Comparison of ENCODE assay signal across 3 cellular contexts in the genomic region with DNA sequence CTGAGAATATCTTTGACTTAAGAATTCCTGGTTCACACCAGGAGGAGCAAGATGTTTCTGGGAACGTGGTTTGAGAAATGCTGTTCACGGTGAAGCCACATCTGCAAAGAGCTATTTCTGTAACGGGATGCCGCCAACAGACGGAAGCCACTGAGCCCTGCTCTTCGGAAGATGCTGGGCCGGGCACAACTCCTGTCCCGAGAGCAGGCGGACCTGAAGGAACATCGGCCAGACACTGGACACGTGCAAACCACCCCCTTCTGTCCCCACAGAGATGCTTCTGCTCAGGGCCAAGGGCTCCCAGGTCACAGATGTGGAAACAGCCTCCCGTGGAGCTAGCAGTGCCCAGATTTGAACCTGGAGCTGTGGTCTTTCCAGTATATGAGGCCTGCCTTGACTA.
TF ChIP-seq lines count a peak whose summit lies in the region.

No MANE protein-coding gene starts in this region.

TF ChIP-seq in SK-N-SH, 30 proteins besides CTCF, POLR2A, EP300 and RAD21:
- TF ChIP-seq RCOR1 (IDR thresholded peaks at IDR 0.05; ENCODE audit: low read length) = no peak
- no peak for TF ChIP-seq FOXM1 (IDR thresholded peaks at IDR 0.05; ENCODE audit: low read depth)
- TF ChIP-seq NRF1 (IDR thresholded peaks at IDR 0.05; ENCODE audit: low read depth, low read length) = no peak
- no peak for TF ChIP-seq TCF12 (IDR thresholded peaks at IDR 0.05)

TF ChIP-seq in SK-N-SH treated with all-trans-retinoic acid at 6 μM for 48 hours, 23 proteins besides CTCF, POLR2A, EP300 and RAD21:
- TF ChIP-seq RARB (CRISPR knock-in tag; IDR thresholded peaks at IDR 0.05) = no peak
- TF ChIP-seq ZFP3 (CRISPR knock-in tag; IDR thresholded peaks at IDR 0.05) = no peak
- TF ChIP-seq ZFP30 (CRISPR knock-in tag; IDR thresholded peaks at IDR 0.05) = no peak
- TF ChIP-seq PPARA (CRISPR knock-in tag; IDR thresholded peaks at IDR 0.05; ENCODE audit: borderline replicate concordance) = no peak
- no peak for TF ChIP-seq ESRRG (CRISPR knock-in tag; IDR thresholded peaks at IDR 0.05)
- no peak for TF ChIP-seq GLIS3 (CRISPR knock-in tag; IDR thresholded peaks at IDR 0.05)
- TF ChIP-seq TOX (CRISPR knock-in tag; IDR thresholded peaks at IDR 0.05; ENCODE audit: borderline replicate concordance) = no peak
- TF ChIP-seq CSDC2 (CRISPR knock-in tag; IDR thresholded peaks at IDR 0.05) = no peak
- TF ChIP-seq, protein P1, sequence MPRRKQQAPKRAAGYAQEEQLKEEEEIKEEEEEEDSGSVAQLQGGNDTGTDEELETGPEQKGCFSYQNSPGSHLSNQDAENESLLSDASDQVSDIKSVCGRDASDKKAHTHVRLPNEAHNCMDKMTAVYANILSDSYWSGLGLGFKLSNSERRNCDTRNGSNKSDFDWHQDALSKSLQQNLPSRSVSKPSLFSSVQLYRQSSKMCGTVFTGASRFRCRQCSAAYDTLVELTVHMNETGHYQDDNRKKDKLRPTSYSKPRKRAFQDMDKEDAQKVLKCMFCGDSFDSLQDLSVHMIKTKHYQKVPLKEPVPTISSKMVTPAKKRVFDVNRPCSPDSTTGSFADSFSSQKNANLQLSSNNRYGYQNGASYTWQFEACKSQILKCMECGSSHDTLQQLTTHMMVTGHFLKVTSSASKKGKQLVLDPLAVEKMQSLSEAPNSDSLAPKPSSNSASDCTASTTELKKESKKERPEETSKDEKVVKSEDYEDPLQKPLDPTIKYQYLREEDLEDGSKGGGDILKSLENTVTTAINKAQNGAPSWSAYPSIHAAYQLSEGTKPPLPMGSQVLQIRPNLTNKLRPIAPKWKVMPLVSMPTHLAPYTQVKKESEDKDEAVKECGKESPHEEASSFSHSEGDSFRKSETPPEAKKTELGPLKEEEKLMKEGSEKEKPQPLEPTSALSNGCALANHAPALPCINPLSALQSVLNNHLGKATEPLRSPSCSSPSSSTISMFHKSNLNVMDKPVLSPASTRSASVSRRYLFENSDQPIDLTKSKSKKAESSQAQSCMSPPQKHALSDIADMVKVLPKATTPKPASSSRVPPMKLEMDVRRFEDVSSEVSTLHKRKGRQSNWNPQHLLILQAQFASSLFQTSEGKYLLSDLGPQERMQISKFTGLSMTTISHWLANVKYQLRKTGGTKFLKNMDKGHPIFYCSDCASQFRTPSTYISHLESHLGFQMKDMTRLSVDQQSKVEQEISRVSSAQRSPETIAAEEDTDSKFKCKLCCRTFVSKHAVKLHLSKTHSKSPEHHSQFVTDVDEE (CRISPR knock-in tag; IDR thresholded peaks at IDR 0.05) = no peak
- TF ChIP-seq BACH2 (CRISPR knock-in tag; IDR thresholded peaks at IDR 0.05; ENCODE audit: borderline replicate concordance) = no peak
- no peak for TF ChIP-seq ZNF8 (CRISPR knock-in tag; IDR thresholded peaks at IDR 0.05)
- TF ChIP-seq ZC3H10 (CRISPR knock-in tag; IDR thresholded peaks at IDR 0.05) = no peak

TF ChIP-seq in H1, 55 proteins besides CTCF, POLR2A, EP300 and RAD21:
- TF ChIP-seq, protein P2, sequence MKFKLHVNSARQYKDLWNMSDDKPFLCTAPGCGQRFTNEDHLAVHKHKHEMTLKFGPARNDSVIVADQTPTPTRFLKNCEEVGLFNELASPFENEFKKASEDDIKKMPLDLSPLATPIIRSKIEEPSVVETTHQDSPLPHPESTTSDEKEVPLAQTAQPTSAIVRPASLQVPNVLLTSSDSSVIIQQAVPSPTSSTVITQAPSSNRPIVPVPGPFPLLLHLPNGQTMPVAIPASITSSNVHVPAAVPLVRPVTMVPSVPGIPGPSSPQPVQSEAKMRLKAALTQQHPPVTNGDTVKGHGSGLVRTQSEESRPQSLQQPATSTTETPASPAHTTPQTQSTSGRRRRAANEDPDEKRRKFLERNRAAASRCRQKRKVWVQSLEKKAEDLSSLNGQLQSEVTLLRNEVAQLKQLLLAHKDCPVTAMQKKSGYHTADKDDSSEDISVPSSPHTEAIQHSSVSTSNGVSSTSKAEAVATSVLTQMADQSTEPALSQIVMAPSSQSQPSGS (IDR thresholded peaks at IDR 0.05; ENCODE audit: low read length) = no peak
- TF ChIP-seq TAF1 (IDR thresholded peaks at IDR 0.05; ENCODE audit: low read depth, low read length) (no peak), TEAD4 (IDR thresholded peaks at IDR 0.05; ENCODE audit: low read depth, low read length) (no peak), POLR2AphosphoS5 (IDR thresholded peaks at IDR 0.05; ENCODE audit: low read depth, low read length) (no peak), CBX5 (IDR thresholded peaks at IDR 0.05; ENCODE audit: low read depth, low read length) (no peak), SRF (IDR thresholded peaks at IDR 0.05; ENCODE audit: low read depth, low read length) (no peak), GABPA (IDR thresholded peaks at IDR 0.05; ENCODE audit: borderline replicate concordance, insufficient read depth, low read length) (no peak), RFX5 (IDR thresholded peaks at IDR 0.05; ENCODE audit: borderline replicate concordance, low read depth, low read length) (no peak), RBBP5 (IDR thresholded peaks at IDR 0.05; ENCODE audit: borderline replicate concordance, low read depth, low read length) (no peak), HDAC6 (IDR thresholded peaks at IDR 0.05; ENCODE audit: low read depth, low read length) (no peak), CEBPB (IDR thresholded peaks at IDR 0.05; ENCODE audit: low read depth, low read length) (no peak), JUN (IDR thresholded peaks at IDR 0.05; ENCODE audit: low read depth, low read length) (no peak), TCF12 (IDR thresholded peaks at IDR 0.05; ENCODE audit: low read depth, low read length) (no peak), POU5F1 (IDR thresholded peaks at IDR 0.05; ENCODE audit: low read depth, low read length) (no peak), BACH1 (IDR thresholded peaks at IDR 0.05; ENCODE audit: low read length) (no peak), TBP (IDR thresholded peaks at IDR 0.05; ENCODE audit: low read depth, low read length) (no peak), SIRT6 (IDR thresholded peaks at IDR 0.05; ENCODE audit: low read length) (no peak), KDM1A (IDR thresholded peaks at IDR 0.05; ENCODE audit: borderline replicate concordance, low read length) (no peak)
- TF ChIP-seq, protein P3, sequence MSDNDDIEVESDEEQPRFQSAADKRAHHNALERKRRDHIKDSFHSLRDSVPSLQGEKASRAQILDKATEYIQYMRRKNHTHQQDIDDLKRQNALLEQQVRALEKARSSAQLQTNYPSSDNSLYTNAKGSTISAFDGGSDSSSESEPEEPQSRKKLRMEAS (IDR thresholded peaks at IDR 0.05) = no peak
- TF ChIP-seq, protein P4, sequence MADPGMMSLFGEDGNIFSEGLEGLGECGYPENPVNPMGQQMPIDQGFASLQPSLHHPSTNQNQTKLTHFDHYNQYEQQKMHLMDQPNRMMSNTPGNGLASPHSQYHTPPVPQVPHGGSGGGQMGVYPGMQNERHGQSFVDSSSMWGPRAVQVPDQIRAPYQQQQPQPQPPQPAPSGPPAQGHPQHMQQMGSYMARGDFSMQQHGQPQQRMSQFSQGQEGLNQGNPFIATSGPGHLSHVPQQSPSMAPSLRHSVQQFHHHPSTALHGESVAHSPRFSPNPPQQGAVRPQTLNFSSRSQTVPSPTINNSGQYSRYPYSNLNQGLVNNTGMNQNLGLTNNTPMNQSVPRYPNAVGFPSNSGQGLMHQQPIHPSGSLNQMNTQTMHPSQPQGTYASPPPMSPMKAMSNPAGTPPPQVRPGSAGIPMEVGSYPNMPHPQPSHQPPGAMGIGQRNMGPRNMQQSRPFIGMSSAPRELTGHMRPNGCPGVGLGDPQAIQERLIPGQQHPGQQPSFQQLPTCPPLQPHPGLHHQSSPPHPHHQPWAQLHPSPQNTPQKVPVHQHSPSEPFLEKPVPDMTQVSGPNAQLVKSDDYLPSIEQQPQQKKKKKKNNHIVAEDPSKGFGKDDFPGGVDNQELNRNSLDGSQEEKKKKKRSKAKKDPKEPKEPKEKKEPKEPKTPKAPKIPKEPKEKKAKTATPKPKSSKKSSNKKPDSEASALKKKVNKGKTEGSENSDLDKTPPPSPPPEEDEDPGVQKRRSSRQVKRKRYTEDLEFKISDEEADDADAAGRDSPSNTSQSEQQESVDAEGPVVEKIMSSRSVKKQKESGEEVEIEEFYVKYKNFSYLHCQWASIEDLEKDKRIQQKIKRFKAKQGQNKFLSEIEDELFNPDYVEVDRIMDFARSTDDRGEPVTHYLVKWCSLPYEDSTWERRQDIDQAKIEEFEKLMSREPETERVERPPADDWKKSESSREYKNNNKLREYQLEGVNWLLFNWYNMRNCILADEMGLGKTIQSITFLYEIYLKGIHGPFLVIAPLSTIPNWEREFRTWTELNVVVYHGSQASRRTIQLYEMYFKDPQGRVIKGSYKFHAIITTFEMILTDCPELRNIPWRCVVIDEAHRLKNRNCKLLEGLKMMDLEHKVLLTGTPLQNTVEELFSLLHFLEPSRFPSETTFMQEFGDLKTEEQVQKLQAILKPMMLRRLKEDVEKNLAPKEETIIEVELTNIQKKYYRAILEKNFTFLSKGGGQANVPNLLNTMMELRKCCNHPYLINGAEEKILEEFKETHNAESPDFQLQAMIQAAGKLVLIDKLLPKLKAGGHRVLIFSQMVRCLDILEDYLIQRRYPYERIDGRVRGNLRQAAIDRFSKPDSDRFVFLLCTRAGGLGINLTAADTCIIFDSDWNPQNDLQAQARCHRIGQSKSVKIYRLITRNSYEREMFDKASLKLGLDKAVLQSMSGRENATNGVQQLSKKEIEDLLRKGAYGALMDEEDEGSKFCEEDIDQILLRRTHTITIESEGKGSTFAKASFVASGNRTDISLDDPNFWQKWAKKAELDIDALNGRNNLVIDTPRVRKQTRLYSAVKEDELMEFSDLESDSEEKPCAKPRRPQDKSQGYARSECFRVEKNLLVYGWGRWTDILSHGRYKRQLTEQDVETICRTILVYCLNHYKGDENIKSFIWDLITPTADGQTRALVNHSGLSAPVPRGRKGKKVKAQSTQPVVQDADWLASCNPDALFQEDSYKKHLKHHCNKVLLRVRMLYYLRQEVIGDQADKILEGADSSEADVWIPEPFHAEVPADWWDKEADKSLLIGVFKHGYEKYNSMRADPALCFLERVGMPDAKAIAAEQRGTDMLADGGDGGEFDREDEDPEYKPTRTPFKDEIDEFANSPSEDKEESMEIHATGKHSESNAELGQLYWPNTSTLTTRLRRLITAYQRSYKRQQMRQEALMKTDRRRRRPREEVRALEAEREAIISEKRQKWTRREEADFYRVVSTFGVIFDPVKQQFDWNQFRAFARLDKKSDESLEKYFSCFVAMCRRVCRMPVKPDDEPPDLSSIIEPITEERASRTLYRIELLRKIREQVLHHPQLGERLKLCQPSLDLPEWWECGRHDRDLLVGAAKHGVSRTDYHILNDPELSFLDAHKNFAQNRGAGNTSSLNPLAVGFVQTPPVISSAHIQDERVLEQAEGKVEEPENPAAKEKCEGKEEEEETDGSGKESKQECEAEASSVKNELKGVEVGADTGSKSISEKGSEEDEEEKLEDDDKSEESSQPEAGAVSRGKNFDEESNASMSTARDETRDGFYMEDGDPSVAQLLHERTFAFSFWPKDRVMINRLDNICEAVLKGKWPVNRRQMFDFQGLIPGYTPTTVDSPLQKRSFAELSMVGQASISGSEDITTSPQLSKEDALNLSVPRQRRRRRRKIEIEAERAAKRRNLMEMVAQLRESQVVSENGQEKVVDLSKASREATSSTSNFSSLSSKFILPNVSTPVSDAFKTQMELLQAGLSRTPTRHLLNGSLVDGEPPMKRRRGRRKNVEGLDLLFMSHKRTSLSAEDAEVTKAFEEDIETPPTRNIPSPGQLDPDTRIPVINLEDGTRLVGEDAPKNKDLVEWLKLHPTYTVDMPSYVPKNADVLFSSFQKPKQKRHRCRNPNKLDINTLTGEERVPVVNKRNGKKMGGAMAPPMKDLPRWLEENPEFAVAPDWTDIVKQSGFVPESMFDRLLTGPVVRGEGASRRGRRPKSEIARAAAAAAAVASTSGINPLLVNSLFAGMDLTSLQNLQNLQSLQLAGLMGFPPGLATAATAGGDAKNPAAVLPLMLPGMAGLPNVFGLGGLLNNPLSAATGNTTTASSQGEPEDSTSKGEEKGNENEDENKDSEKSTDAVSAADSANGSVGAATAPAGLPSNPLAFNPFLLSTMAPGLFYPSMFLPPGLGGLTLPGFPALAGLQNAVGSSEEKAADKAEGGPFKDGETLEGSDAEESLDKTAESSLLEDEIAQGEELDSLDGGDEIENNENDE (IDR thresholded peaks at IDR 0.05; ENCODE audit: insufficient replicate concordance, low read length) = no peak
